8 cellular contexts compared by ENCODE assay signal in the genomic region with DNA sequence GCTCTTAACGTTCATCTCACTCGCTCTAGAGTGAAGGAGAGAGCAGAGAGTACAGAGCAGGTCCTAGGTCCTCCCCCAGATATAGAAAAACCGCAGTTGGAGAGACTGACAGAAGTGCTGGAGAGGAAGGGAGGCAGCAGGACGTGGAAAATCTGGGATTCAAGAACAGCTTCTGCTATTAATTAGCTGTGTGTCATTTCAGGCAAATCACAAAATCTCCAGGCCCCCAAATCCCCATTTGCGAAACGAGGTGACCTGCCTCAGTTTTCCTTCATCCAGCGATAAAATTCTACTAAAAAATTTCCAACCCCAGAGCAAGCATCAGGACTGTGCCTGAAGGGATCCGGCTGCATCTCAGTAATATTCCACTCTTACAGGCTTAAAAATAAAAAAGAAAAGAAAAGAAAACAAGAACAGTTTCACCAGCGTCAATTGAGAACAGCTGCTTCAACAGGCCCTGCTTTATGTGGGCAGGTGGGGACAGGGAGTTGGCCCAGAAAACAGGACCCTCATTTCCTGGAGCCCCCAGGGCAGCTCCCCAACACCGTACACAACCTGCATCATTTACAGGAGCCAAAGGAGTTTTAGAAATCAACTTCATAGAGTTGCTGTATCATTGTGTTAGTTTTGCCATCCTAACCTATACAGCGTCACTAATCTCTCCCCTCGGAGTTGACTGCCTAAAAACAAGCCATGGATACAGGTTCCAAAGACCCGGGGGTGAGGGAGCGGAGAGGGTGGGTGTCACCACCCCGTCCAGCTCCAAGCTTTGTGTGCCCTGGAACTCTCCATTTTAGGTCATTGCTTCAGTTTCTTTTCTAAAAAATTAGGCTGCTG. TPM values are rescaled to one million over a fixed set of nuclear protein-coding genes. Genes with fewer than 3 reads are reported as not detected.
DNase-seq lines count a peak whose midpoint lies in the region; ATAC-seq and TF ChIP-seq lines count a peak whose summit lies in the region.

No MANE protein-coding gene starts in this region.

- TF ChIP-seq CTCF in CD8-positive, alpha-beta T cell (IDR thresholded peaks at IDR 0.05): no peak
- TF ChIP-seq CTCF in RWPE1 (conservative IDR thresholded peaks at IDR 0.05; ENCODE audit: low read depth): no peak
- TF ChIP-seq CTCF in progenitor cell of endocrine pancreas (IDR thresholded peaks at IDR 0.05; ENCODE audit: unreplicated experiment): no peak

- no peaks in the 10 kb centered on the region for H3K9me3 Mint-ChIP-seq in CD8-positive, alpha-beta T cell
- no peaks in the 10 kb centered on the region for H3K9me3 Mint-ChIP-seq in progenitor cell of endocrine pancreas (ENCODE audit: low read depth)

- peak overlapping the region; percentile 99 for H3K27ac ChIP-seq in CD8-positive, alpha-beta T cell (ENCODE audit: low read depth, low read length)
- H3K27ac ChIP-seq in RWPE1: peak overlapping the region; percentile 99

- no peaks in the 10 kb centered on the region for H3K9me3 ChIP-seq in CD8-positive, alpha-beta T cell (ENCODE audit: low read length)
- no peaks in the 10 kb centered on the region for H3K9me3 ChIP-seq in HAP-1

- CTCF ChIA-PET in CD8-positive, alpha-beta T cell (lab: Charles Lee): interaction anchor here (0.8 to 8.4 kb wide), 13 partner anchors 8 to 221 kb away, joined by 3 to 229 read pairs (median 4); a partner anchor contains a TSS
- CTCF ChIA-PET in RWPE1 (lab: Yijun Ruan, JAX): interaction anchor here (0.7 to 0.9 kb wide), 2 partner anchors 16 to 27 kb away, joined by 3 read pairs; no protein-coding TSS in a partner anchor

- ATAC-seq in CD8-positive, alpha-beta T cell: peak; percentile 3
- ATAC-seq in GM21381 (IDR thresholded peaks at IDR 0.05; ENCODE audit: unreplicated experiment): no peak

- POLR2A ChIA-PET in CD8-positive, alpha-beta T cell (lab: Charles Lee): interaction anchor here (0.6 to 18.0 kb wide), 35 partner anchors 9 to 718 kb away, joined by 3 to 1786 read pairs (median 8); a partner anchor contains a TSS
- POLR2A ChIA-PET in RWPE1 (lab: Yijun Ruan, JAX; ENCODE audit: low non-redundant PET): interaction anchor here (0.5 to 4.8 kb wide), 11 partner anchors 8 to 141 kb away, joined by 3 to 34 read pairs (median 6); a partner anchor contains a TSS

- in situ Hi-C loops in HAP-1 (cut with MboI; ENCODE audit: low sequenced_read_pairs): no loop called here

- H3K36me3 Mint-ChIP-seq in CD8-positive, alpha-beta T cell: peaks cover 2% of the 10 kb centered on the region
- no peaks in the 10 kb centered on the region for H3K36me3 Mint-ChIP-seq in progenitor cell of endocrine pancreas (ENCODE audit: insufficient read depth)

- peak in 1 of 7 experiments; percentile 67 for DNase-seq in CD8-positive, alpha-beta T cell
- DNase-seq in HAP-1 (ENCODE audit: low spot score in 2 of 2) (peak in 1 of 2 experiments; percentile 43), RWPE1 (ENCODE audit: low spot score) (no peak), fibroblast of gingiva (ENCODE audit: low read depth) (peak; percentile 74), progenitor cell of endocrine pancreas (ENCODE audit: low spot score, unreplicated experiment) (no peak), cerebellum (ENCODE audit: low spot score) (no peak)
- DNase-seq in stimulated activated CD4-positive, alpha-beta T cell treated with anti-CD3 and anti-CD28 coated beads, Interleukin-4, amount 100 ng/mL, for 24 hours: no peak

- no peak overlapping the region for H3K4me3 Mint-ChIP-seq in CD8-positive, alpha-beta T cell
- H3K4me3 Mint-ChIP-seq in progenitor cell of endocrine pancreas (ENCODE audit: low read depth): no peak overlapping the region

- peaks cover 19% of the 10 kb centered on the region for H3K4me1 Mint-ChIP-seq in CD8-positive, alpha-beta T cell (ENCODE audit: low read depth)
- H3K4me1 Mint-ChIP-seq in progenitor cell of endocrine pancreas (ENCODE audit: low read depth): peaks cover 30% of the 10 kb centered on the region

- H3K27me3 Mint-ChIP-seq in CD8-positive, alpha-beta T cell (ENCODE audit: low read depth): no peaks in the 10 kb centered on the region
- no peaks in the 10 kb centered on the region for H3K27me3 Mint-ChIP-seq in progenitor cell of endocrine pancreas

- H3K27me3 ChIP-seq in CD8-positive, alpha-beta T cell (ENCODE audit: insufficient read depth, low read length): no peaks in the 10 kb centered on the region
- no peaks in the 10 kb centered on the region for H3K27me3 ChIP-seq in HAP-1 (ENCODE audit: low read depth)

- H3K4me1 ChIP-seq in CD8-positive, alpha-beta T cell (ENCODE audit: insufficient read depth, low read length): peaks cover 13% of the 10 kb centered on the region
- peaks cover 43% of the 10 kb centered on the region for H3K4me1 ChIP-seq in HAP-1

- intact Hi-C loops in CD8-positive, alpha-beta T cell (cut with DNase I, micrococcal nuclease): loop anchor here (1.0 kb wide), 6 partner anchors 19 to 114 kb away; a partner anchor contains a TSS

- peaks cover 8% of the 10 kb centered on the region for H3K36me3 ChIP-seq in CD8-positive, alpha-beta T cell (ENCODE audit: insufficient read depth, low read length)
- H3K36me3 ChIP-seq in HAP-1 (replicated peaks): peaks cover 25% of the 10 kb centered on the region

- peak overlapping the region; percentile 32 for H3K4me3 ChIP-seq in CD8-positive, alpha-beta T cell (ENCODE audit: low read depth, low read length)
- H3K4me3 ChIP-seq in HAP-1: peak overlapping the region; percentile 18

- no peak overlapping the region for H3K27ac Mint-ChIP-seq in CD8-positive, alpha-beta T cell
- peak overlapping the region; percentile 96 for H3K27ac Mint-ChIP-seq in progenitor cell of endocrine pancreas

RNA-seq across cellular contexts. Expression of a gene that starts 2.3 kb away (rescaled TPM):
- total RNA-seq in CD8-positive, alpha-beta T cell: over 10,000 TPM; 25,886 to 26,729 TPM
- 16,546 and 17,116 TPM in 2 replicates for total RNA-seq in progenitor cell of endocrine pancreas
- 17,703 TPM for total RNA-seq in cerebellum

RNA-seq across cellular contexts. Expression of a gene that starts 28.4 kb away (rescaled TPM):
- 10 to 100 TPM; 55.8 to 60.4 TPM for total RNA-seq in CD8-positive, alpha-beta T cell
- total RNA-seq in progenitor cell of endocrine pancreas (61.4 and 66.3 TPM in 2 replicates), cerebellum (30.7 TPM)
